ENCODE assay signal across 1 cellular context in genomic region chr9:127802576-127803443, GRCh38.
TF ChIP-seq lines count a peak whose summit lies in the region.

TSS of gene FPGS (plus strand) at chr9:127802882. CDS start at chr9:127802925, 43 bp downstream.

TF ChIP-seq in HepG2, 621 proteins besides CTCF, POLR2A, EP300 and RAD21 (continued from another document and continues in another):
- TF ChIP-seq RNF219 (CRISPR knock-in tag; IDR thresholded peaks at IDR 0.05) (no peak), KAT7 (CRISPR knock-in tag; IDR thresholded peaks at IDR 0.05; ENCODE audit: borderline replicate concordance) (no peak; the same call in 1 of the 2 replicates), ZNF513 (CRISPR knock-in tag; conservative IDR thresholded peaks at IDR 0.05) (no peak), ZNF644 (CRISPR knock-in tag; IDR thresholded peaks at IDR 0.05; ENCODE audit: low read depth) (no peak), ZNF776 (CRISPR knock-in tag; IDR thresholded peaks at IDR 0.05) (peak; percentile 97), CREB3 (CRISPR knock-in tag; IDR thresholded peaks at IDR 0.05) (no peak), MNT (IDR thresholded peaks at IDR 0.05) (peak; percentile 55), RFXAP (CRISPR knock-in tag; IDR thresholded peaks at IDR 0.05; ENCODE audit: borderline replicate concordance) (peak; percentile 57; the same call in 1 of the 2 replicates), PRDM10 (CRISPR knock-in tag; IDR thresholded peaks at IDR 0.05; ENCODE audit: low read depth) (no peak), RORA (CRISPR knock-in tag; IDR thresholded peaks at IDR 0.05) (no peak), NR1H2 (CRISPR knock-in tag; IDR thresholded peaks at IDR 0.05; ENCODE audit: borderline replicate concordance, low read depth) (0 out of 2 replicates have a peak, but pooled peaks have one; percentile 16), ZNF501 (CRISPR knock-in tag; IDR thresholded peaks at IDR 0.05) (peak; percentile 50; the same call in 1 of the 2 replicates), ZBED4 (CRISPR knock-in tag; IDR thresholded peaks at IDR 0.05; ENCODE audit: borderline replicate concordance) (peak; percentile 87), ZNF281 (CRISPR knock-in tag; IDR thresholded peaks at IDR 0.05; ENCODE audit: borderline replicate concordance) (peak; percentile 30; the same call in 1 of the 2 replicates), ZNF3 (CRISPR knock-in tag; IDR thresholded peaks at IDR 0.05) (no peak), TERF1 (CRISPR knock-in tag; IDR thresholded peaks at IDR 0.05) (0 out of 2 replicates have a peak, but pooled peaks have one; percentile 41), ZNF17 (CRISPR knock-in tag; IDR thresholded peaks at IDR 0.05) (no peak), SYNCRIP (IDR thresholded peaks at IDR 0.05; ENCODE audit: insufficient read depth, low read depth, low read length) (no peak), ZBTB26 (CRISPR knock-in tag; IDR thresholded peaks at IDR 0.05; ENCODE audit: borderline replicate concordance) (no peak), ZNF326 (CRISPR knock-in tag; IDR thresholded peaks at IDR 0.05; ENCODE audit: borderline replicate concordance) (no peak), HES4 (CRISPR knock-in tag; IDR thresholded peaks at IDR 0.05; ENCODE audit: borderline replicate concordance) (0 out of 2 replicates have a peak, but pooled peaks have one; percentile 29), CHD4 (IDR thresholded peaks at IDR 0.05; ENCODE audit: borderline replicate concordance, low read length) (no peak), MED13 (CRISPR knock-in tag; IDR thresholded peaks at IDR 0.05) (0 out of 2 replicates have a peak, but pooled peaks have one; percentile 36), ZFP37 (CRISPR knock-in tag; IDR thresholded peaks at IDR 0.05; ENCODE audit: borderline replicate concordance) (no peak), ZNF367 (CRISPR knock-in tag; IDR thresholded peaks at IDR 0.05; ENCODE audit: borderline replicate concordance) (no peak), HMGXB4 (CRISPR knock-in tag; IDR thresholded peaks at IDR 0.05; ENCODE audit: borderline replicate concordance in 1 of 2, low read depth in 1 of 2) (peak; percentile 44 to 53; a peak in 2 of 4 replicates), ZNF232 (CRISPR knock-in tag; IDR thresholded peaks at IDR 0.05; ENCODE audit: borderline replicate concordance) (0 out of 2 replicates have a peak, but pooled peaks have one; percentile 5), BRD4 (CRISPR knock-in tag; IDR thresholded peaks at IDR 0.05) (peak; percentile 31; the same call in 1 of the 2 replicates), E2F1 (CRISPR knock-in tag; IDR thresholded peaks at IDR 0.05) (no peak; the same call in 1 of the 2 replicates), CC2D1A (CRISPR knock-in tag; IDR thresholded peaks at IDR 0.05) (no peak)
